8 cellular contexts compared by ENCODE assay signal in genomic region chr15:98647026-98647773, GRCh38. TPM values are rescaled to one million over a fixed set of nuclear protein-coding genes. Genes with fewer than 3 reads are reported as not detected.
DNase-seq lines count a peak whose midpoint lies in the region; ATAC-seq and TF ChIP-seq lines count a peak whose summit lies in the region.

No MANE protein-coding gene starts in this region.

- peak overlapping the region; percentile 76 for H3K4me3 Mint-ChIP-seq in chondrocyte (ENCODE audit: unreplicated experiment)

- peak; percentile 45 for ATAC-seq in HG02588 (IDR thresholded peaks at IDR 0.05; ENCODE audit: unreplicated experiment)
- peak; percentile 50 to 52 for ATAC-seq in activated CD4-positive, CD25-positive, alpha-beta regulatory T cell treated with anti-CD3 and anti-CD28 coated beads, Interleukin-2, amount 50 U/mL, for 24 hours

- H3K9me3 Mint-ChIP-seq in chondrocyte (ENCODE audit: low read depth), result no peaks in the 10 kb centered on the region

- peaks cover 5% of the 10 kb centered on the region for H3K36me3 Mint-ChIP-seq in chondrocyte (ENCODE audit: low read depth)

- H3K27ac Mint-ChIP-seq in chondrocyte (ENCODE audit: unreplicated experiment), result peak overlapping the region; percentile 1

- peak; percentile 66 for TF ChIP-seq CTCF in GM12874 (IDR thresholded peaks at IDR 0.05; ENCODE audit: insufficient read depth, low read depth, low read length)
- TF ChIP-seq CTCF in chondrocyte (IDR thresholded peaks at IDR 0.05), result peak; percentile 81

- peaks cover 23% of the 10 kb centered on the region for H3K27me3 Mint-ChIP-seq in chondrocyte (ENCODE audit: low read depth)

- peak; percentile 67 to 83 for DNase-seq in NCI-H1930 (lab: John Stamatoyannopoulos, UW)
- no peak for DNase-seq in chondrocyte (ENCODE audit: low spot score)
- DNase-seq in kidney tubule cell (ENCODE audit: low spot score), result peak; percentile 72
- peak; percentile 69 to 78 for DNase-seq in stimulated activated CD4-positive, alpha-beta T cell treated with anti-CD3 and anti-CD28 coated beads, Interleukin-2, amount 100 ng/mL, for 24 hours
- DNase-seq in DMS79 (lab: John Stamatoyannopoulos, UW), result no peak

- peaks cover 16% of the 10 kb centered on the region for H3K4me1 Mint-ChIP-seq in chondrocyte (ENCODE audit: low read depth)

RNA-seq across cellular contexts. Expression of gene IGF1R, which starts 1.1 kb away (rescaled TPM):
- 110 to 119 TPM (median 119 TPM) in 3 replicates for total RNA-seq in chondrocyte

Comparison
In these comparisons a context has a peak if more than half of its experiments do, and no peak if none do; other contexts are left out.
1. DNase-seq: peak in NCI-H1930 (2 of 2), kidney tubule cell (single experiment) and stimulated activated CD4-positive, alpha-beta T cell treated with anti-CD3 and anti-CD28 coated beads, Interleukin-2, amount 100 ng/mL, for 24 hours (2 of 2); none in chondrocyte (single experiment) and DMS79 (single experiment).